In the genomic region with DNA sequence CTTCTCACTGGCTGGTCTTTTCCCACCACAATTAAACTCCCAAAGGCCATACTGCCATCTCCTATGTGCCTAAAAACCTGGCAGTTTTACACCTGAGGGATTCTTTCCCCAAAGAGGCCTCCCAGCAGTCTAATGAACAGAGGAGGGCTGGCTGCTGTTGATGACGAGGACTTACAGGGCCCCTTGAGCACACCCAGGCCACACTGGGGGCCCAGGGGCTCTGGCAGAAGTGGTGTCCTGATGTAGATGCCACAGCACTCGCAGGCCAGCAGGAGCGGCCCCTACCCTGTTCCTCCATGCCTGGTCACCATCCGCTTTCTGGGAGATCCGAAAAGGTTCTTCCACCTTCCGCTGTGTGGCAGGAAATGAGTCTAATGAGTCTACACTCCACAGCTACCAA, we compare ENCODE assay signal across 18 cellular contexts. TPM values are rescaled to one million over a fixed set of nuclear protein-coding genes. Genes with fewer than 3 reads are reported as not detected.
DNase-seq lines count a peak whose midpoint lies in the region; ATAC-seq and TF ChIP-seq lines count a peak whose summit lies in the region.
"Had no signal": no experiment of that assay in that cellular context is flagged by ENCODE, and none has a peak within 500 bp of the region (broad histone marks: within the 10 kb centered on the region; RNA-seq: fewer than 3 reads in every experiment).

No MANE protein-coding gene starts in this region.

- H2BK12ac ChIP-seq in neuronal stem cell (ENCODE audit: low read length): no peak overlapping the region

- H3K9me3 ChIP-seq in CD4-positive, alpha-beta memory T cell (ENCODE audit: control insufficient read depth in 1 of 2, low read length in 2 of 2): no peaks in the 10 kb centered on the region
- H3K9me3 ChIP-seq in colonic mucosa: no peaks in the 10 kb centered on the region
- H3K9me3 ChIP-seq in neuronal stem cell (replicated peaks in 1 of 2; ENCODE audit: control insufficient read depth in 2 of 2, insufficient read depth in 1 of 2, low read depth in 1 of 2, low read length in 2 of 2): peaks cover 0 to 4% of the 10 kb centered on the region in 2 donors
- H3K9me3 ChIP-seq in naive thymus-derived CD4-positive, alpha-beta T cell (ENCODE audit: control insufficient read depth in 2 of 3, low read length in 3 of 3): no peaks in the 10 kb centered on the region

- H3K9ac ChIP-seq in colonic mucosa (ENCODE audit: low read depth in 2 of 2, low read length in 2 of 2) (no peak overlapping the region), neuronal stem cell (ENCODE audit: low read depth, low read length, poor library complexity) (no peak overlapping the region)

- H2BK5ac ChIP-seq in neuronal stem cell (ENCODE audit: low read length): no peak overlapping the region

- no peak overlapping the region for H3K18ac ChIP-seq in neuronal stem cell (ENCODE audit: low read length)

- POLR2A ChIA-PET in CD4-positive, alpha-beta memory T cell (lab: Charles Lee; ENCODE audit: partially characterized antibody): no interaction called here
- POLR2A ChIA-PET in naive thymus-derived CD4-positive, alpha-beta T cell (lab: Charles Lee): no interaction called here

- peak overlapping the region; percentile 65 for H3K23ac ChIP-seq in neuronal stem cell (ENCODE audit: low read depth, low read length, poor library complexity)

- CTCF ChIA-PET in CD4-positive, alpha-beta memory T cell (lab: Charles Lee; ENCODE audit: partially characterized antibody): no interaction called here
- CTCF ChIA-PET in naive thymus-derived CD4-positive, alpha-beta T cell (lab: Charles Lee): no interaction called here

- no peak overlapping the region for H2AK5ac ChIP-seq in neuronal stem cell (ENCODE audit: low read depth, low read length)

- H2BK15ac ChIP-seq in neuronal stem cell (ENCODE audit: low read length): no peak overlapping the region

- H3K27ac Mint-ChIP-seq in CD4-positive, alpha-beta memory T cell: peak overlapping the region in 5 of 7 donors; percentile 30 to 76 (median 37)
- H3K27ac Mint-ChIP-seq in naive thymus-derived CD4-positive, alpha-beta T cell: peak overlapping the region in 3 of 9 donors; percentile 5 to 74 (median 28)
- H3K27ac Mint-ChIP-seq: B cell; CD8-positive, alpha-beta T cell had no signal

- no peak overlapping the region for H3K4me3 Mint-ChIP-seq in CD4-positive, alpha-beta memory T cell
- H3K4me3 Mint-ChIP-seq in naive thymus-derived CD4-positive, alpha-beta T cell: no peak overlapping the region
- H3K4me3 Mint-ChIP-seq: B cell; CD8-positive, alpha-beta T cell had no signal

- DNase-seq in 8988T: peak; percentile 3
- DNase-seq in CD4-positive, alpha-beta memory T cell: no peak
- DNase-seq in colonic mucosa: peak; percentile 12
- no peak for DNase-seq in neuronal stem cell (ENCODE audit: low spot score)
- DNase-seq in COLO668 (lab: John Stamatoyannopoulos, UW; ENCODE audit: unreplicated experiment): no peak
- no peak for DNase-seq in NOMO-1 treated with dmso at 0.1 percent for 144 hours (lab: John Stamatoyannopoulos, UW; ENCODE audit: unreplicated experiment)
- DNase-seq in naive thymus-derived CD4-positive, alpha-beta T cell: no peak
- DNase-seq: GDM1, MV-4-11, NCI-H1417 treated with DMSO at 0.1 percent for 48 hours, NCI-H1930, NCI-H2171, NCI-H446 had no signal

- no peaks in the 10 kb centered on the region for H3K27me3 Mint-ChIP-seq in CD4-positive, alpha-beta memory T cell
- peaks cover 0 to 1% (median 0%) of the 10 kb centered on the region in 5 donors for H3K27me3 Mint-ChIP-seq in naive thymus-derived CD4-positive, alpha-beta T cell
- H3K27me3 Mint-ChIP-seq: B cell had no signal

- no peak for TF ChIP-seq CTCF in colonic mucosa (IDR thresholded peaks at IDR 0.05)

- no peak overlapping the region for H3K14ac ChIP-seq in neuronal stem cell (ENCODE audit: low read length)

- H3K4me1 Mint-ChIP-seq in CD4-positive, alpha-beta memory T cell: peaks cover 13 to 27% (median 19%) of the 10 kb centered on the region in 4 donors
- peaks cover 10 to 23% (median 19%) of the 10 kb centered on the region in 7 donors for H3K4me1 Mint-ChIP-seq in naive thymus-derived CD4-positive, alpha-beta T cell
- H3K4me1 Mint-ChIP-seq: B cell had no signal

- intact Hi-C loops in CD4-positive, alpha-beta memory T cell (cut with micrococcal nuclease): no loop called here
- intact Hi-C loops in colonic mucosa (cut with DNase I): no loop called here
- intact Hi-C loops in naive thymus-derived CD4-positive, alpha-beta T cell (cut with micrococcal nuclease): no loop called here

- H2BK120ac ChIP-seq in neuronal stem cell (ENCODE audit: low read depth, low read length): no peak overlapping the region

- no peak overlapping the region for H2AFZ ChIP-seq in neuronal stem cell (ENCODE audit: low read length)

- H3K27ac ChIP-seq in CD4-positive, alpha-beta memory T cell (ENCODE audit: low read depth, low read length): no peak overlapping the region
- H3K27ac ChIP-seq in colonic mucosa: no peak overlapping the region
- H3K27ac ChIP-seq in neuronal stem cell (replicated peaks; ENCODE audit: low read length): no peak overlapping the region
- no peak overlapping the region for H3K27ac ChIP-seq in naive thymus-derived CD4-positive, alpha-beta T cell (ENCODE audit: low read depth, low read length)
- H3K27ac ChIP-seq: SK-N-MC had no signal

- no peak for ATAC-seq in naive thymus-derived CD4-positive, alpha-beta T cell
- ATAC-seq: CD8-positive, alpha-beta T cell; HCT116; Right ventricle myocardium inferior had no signal

- WGBS in neuronal stem cell (ENCODE audit: extremely low coverage in 2 of 2, insufficient read length in 2 of 2, insufficient replicate concordance in 1 of 2), 2 donors: no CpG with 5 or more reads among the region's 6 CpGs

- peaks cover 30% of the 10 kb centered on the region for H3K36me3 ChIP-seq in CD4-positive, alpha-beta memory T cell (ENCODE audit: insufficient read depth, low read length)
- no peaks in the 10 kb centered on the region for H3K36me3 ChIP-seq in colonic mucosa
- peaks cover 46 to 54% of the 10 kb centered on the region in 2 donors for H3K36me3 ChIP-seq in neuronal stem cell (replicated peaks in 1 of 2; ENCODE audit: control insufficient read depth in 2 of 2, insufficient read depth in 2 of 2, low read length in 2 of 2)
- H3K36me3 ChIP-seq in naive thymus-derived CD4-positive, alpha-beta T cell (ENCODE audit: control insufficient read depth in 2 of 3, insufficient read depth in 3 of 3, low read length in 3 of 3): peaks cover 0 to 39% (median 6%) of the 10 kb centered on the region in 3 experiments

- H3K4me3 ChIP-seq in CD4-positive, alpha-beta memory T cell (ENCODE audit: low read length in 2 of 2): no peak overlapping the region
- H3K4me3 ChIP-seq in colonic mucosa (no peak overlapping the region), neuronal stem cell (ENCODE audit: low read length in 2 of 2) (no peak overlapping the region)
- no peak overlapping the region for H3K4me3 ChIP-seq in naive thymus-derived CD4-positive, alpha-beta T cell (ENCODE audit: low read length)
- H3K4me3 ChIP-seq: SK-N-MC had no signal

- H3K4me1 ChIP-seq in CD4-positive, alpha-beta memory T cell (ENCODE audit: insufficient read depth, low read length): peaks cover 21% of the 10 kb centered on the region
- no peaks in the 10 kb centered on the region for H3K4me1 ChIP-seq in colonic mucosa
- H3K4me1 ChIP-seq in neuronal stem cell (ENCODE audit: control insufficient read depth in 2 of 2, insufficient read depth in 1 of 2, low read depth in 1 of 2, low read length in 2 of 2): no peaks in the 10 kb centered on the region
- H3K4me1 ChIP-seq in naive thymus-derived CD4-positive, alpha-beta T cell (ENCODE audit: control insufficient read depth in 2 of 2, insufficient read depth in 2 of 2, low read length in 2 of 2): peaks cover 17 to 19% of the 10 kb centered on the region in 2 donors

- peaks cover 13% of the 10 kb centered on the region for H3K79me1 ChIP-seq in neuronal stem cell (ENCODE audit: low read depth, low read length)

- H3K4ac ChIP-seq in neuronal stem cell (ENCODE audit: low read length): no peak overlapping the region

- no peak overlapping the region for H3K4me2 ChIP-seq in neuronal stem cell (ENCODE audit: insufficient read depth, low read length, poor library complexity, severe bottlenecking)

- H3K36me3 Mint-ChIP-seq in CD4-positive, alpha-beta memory T cell: peaks cover 14 to 32% of the 10 kb centered on the region in 2 donors
- H3K36me3 Mint-ChIP-seq in naive thymus-derived CD4-positive, alpha-beta T cell: peaks cover 0 to 30% (median 14%) of the 10 kb centered on the region in 5 donors

- no peak overlapping the region for H4K8ac ChIP-seq in neuronal stem cell (ENCODE audit: low read depth, low read length)

- peaks cover 0 to 3% (median 0%) of the 10 kb centered on the region in 8 donors for H3K9me3 Mint-ChIP-seq in CD4-positive, alpha-beta memory T cell
- peaks cover 0 to 1% (median 0%) of the 10 kb centered on the region in 11 donors for H3K9me3 Mint-ChIP-seq in naive thymus-derived CD4-positive, alpha-beta T cell
- H3K9me3 Mint-ChIP-seq: CD8-positive, alpha-beta T cell had no signal

- H3K27me3 ChIP-seq in CD4-positive, alpha-beta memory T cell (ENCODE audit: insufficient read depth, low read length): no peaks in the 10 kb centered on the region
- peaks cover 2% of the 10 kb centered on the region for H3K27me3 ChIP-seq in colonic mucosa
- H3K27me3 ChIP-seq in neuronal stem cell (ENCODE audit: control insufficient read depth in 3 of 3, insufficient read depth in 3 of 3, low read depth in 1 of 3, low read length in 3 of 3): no peaks in the 10 kb centered on the region
- H3K27me3 ChIP-seq in naive thymus-derived CD4-positive, alpha-beta T cell (ENCODE audit: control insufficient read depth in 2 of 2, insufficient read depth in 2 of 2, low read length in 2 of 2): no peaks in the 10 kb centered on the region

- no peak overlapping the region for H4K91ac ChIP-seq in neuronal stem cell (ENCODE audit: low read depth, low read length, poor library complexity)

RNA-seq across cellular contexts. Expression of a gene that starts 24.2 kb away (rescaled TPM):
- total RNA-seq in CD4-positive, alpha-beta memory T cell: 10 to 100 TPM; 40.1 to 40.8 TPM
- 1 to 10 TPM; 2.8 to 5.7 TPM for polyA plus RNA-seq in CD4-positive, alpha-beta memory T cell
- total RNA-seq in colonic mucosa: 10 to 100 TPM; 23.8 to 31.6 TPM
- polyA plus RNA-seq in neuronal stem cell (2013, experiment 1 of 2): 33.3 TPM
- polyA plus RNA-seq in neuronal stem cell (2013, experiment 2 of 2): 32.4 TPM
- 10 to 100 TPM; 20.1 to 53.3 (median 47.8) TPM for total RNA-seq in naive thymus-derived CD4-positive, alpha-beta T cell
- polyA plus RNA-seq in naive thymus-derived CD4-positive, alpha-beta T cell: 1 to 10 TPM; 3.8 to 5.4 TPM

Comparison
In these comparisons a context has a peak if more than half of its experiments do, and no peak if none do; other contexts are left out.
1. DNase-seq: peak in 8988T (single experiment) and colonic mucosa (single experiment); none in CD4-positive, alpha-beta memory T cell (0 of 5), neuronal stem cell (single experiment), COLO668 (single experiment), NOMO-1 treated with dmso at 0.1 percent for 144 hours (single experiment) and naive thymus-derived CD4-positive, alpha-beta T cell (0 of 9).